9 cellular contexts compared by ENCODE assay signal in the genomic region with DNA sequence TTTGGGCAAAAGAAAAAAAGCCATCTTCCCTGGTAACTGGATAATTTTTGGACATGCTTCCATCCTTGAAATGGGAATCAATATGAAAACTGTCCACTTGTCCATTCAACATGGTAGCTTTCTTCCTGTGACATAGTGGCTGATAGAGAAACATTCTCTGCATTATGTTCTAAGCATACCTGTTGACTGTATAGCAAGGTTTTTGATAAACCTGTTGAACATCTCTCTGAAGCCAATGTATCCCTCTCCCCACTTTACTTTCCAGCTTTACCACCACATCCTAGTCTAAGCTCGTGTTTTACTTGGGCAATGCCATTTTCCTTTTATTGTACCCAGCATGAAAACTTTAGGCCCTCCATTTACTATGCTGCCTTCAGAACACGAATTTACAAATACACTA.
"Had no signal": no experiment of that assay in that cellular context is flagged by ENCODE, and none has a peak within 500 bp of the region (broad histone marks: within the 10 kb centered on the region; RNA-seq: fewer than 3 reads in every experiment).

No MANE protein-coding gene starts in this region.

- H3K27ac ChIP-seq: GM23248 had no signal

- DNase-seq: GM23248, GOT3, H7, H9, HCEC 1CT, HFFc6 had no signal

- H3K4me2 ChIP-seq: GM23338 had no signal

- H3K36me3 ChIP-seq: HAP-1 had no signal

- ATAC-seq: GM23338, HCT116 had no signal

- H3K4me1 ChIP-seq: HAP-1 had no signal

- H3K4me3 ChIP-seq: GM23248, GM23338, HAP-1 had no signal

- H3K9ac ChIP-seq: GM23248 had no signal

- H3K9me3 ChIP-seq: HAP-1 had no signal
